ENCODE assay signal across 2 cellular contexts in the genomic region with DNA sequence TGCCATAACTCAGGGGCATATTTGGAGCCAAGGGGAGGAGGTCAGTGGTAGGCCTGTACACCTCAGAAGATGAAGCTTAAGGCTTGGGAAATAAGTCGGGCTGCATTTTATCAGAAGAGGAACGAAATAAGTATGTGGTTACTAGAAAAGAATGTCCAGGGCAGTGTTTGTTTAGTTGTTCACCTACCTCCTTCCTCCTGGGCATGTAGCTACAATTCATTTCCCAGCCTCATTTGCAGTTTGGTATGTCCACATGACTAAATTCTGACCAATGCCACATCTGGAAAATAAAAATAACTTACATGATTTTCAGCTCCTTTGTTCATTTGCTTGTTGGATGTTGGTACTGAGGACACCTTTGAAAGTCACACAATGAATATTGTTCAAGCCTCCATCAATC.
TF ChIP-seq lines count a peak whose summit lies in the region.

No MANE protein-coding gene starts in this region.

TF ChIP-seq in SK-N-SH, 30 proteins besides CTCF, POLR2A, EP300 and RAD21 (continued from another document):
- no peak for TF ChIP-seq RXRA (IDR thresholded peaks at IDR 0.05; ENCODE audit: borderline replicate concordance, low read depth)
- TF ChIP-seq, protein P1, sequence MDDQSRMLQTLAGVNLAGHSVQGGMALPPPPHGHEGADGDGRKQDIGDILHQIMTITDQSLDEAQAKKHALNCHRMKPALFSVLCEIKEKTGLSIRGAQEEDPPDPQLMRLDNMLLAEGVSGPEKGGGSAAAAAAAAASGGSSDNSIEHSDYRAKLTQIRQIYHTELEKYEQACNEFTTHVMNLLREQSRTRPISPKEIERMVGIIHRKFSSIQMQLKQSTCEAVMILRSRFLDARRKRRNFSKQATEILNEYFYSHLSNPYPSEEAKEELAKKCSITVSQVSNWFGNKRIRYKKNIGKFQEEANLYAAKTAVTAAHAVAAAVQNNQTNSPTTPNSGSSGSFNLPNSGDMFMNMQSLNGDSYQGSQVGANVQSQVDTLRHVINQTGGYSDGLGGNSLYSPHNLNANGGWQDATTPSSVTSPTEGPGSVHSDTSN (IDR thresholded peaks at IDR 0.05): no peak
- TF ChIP-seq, protein P2, sequence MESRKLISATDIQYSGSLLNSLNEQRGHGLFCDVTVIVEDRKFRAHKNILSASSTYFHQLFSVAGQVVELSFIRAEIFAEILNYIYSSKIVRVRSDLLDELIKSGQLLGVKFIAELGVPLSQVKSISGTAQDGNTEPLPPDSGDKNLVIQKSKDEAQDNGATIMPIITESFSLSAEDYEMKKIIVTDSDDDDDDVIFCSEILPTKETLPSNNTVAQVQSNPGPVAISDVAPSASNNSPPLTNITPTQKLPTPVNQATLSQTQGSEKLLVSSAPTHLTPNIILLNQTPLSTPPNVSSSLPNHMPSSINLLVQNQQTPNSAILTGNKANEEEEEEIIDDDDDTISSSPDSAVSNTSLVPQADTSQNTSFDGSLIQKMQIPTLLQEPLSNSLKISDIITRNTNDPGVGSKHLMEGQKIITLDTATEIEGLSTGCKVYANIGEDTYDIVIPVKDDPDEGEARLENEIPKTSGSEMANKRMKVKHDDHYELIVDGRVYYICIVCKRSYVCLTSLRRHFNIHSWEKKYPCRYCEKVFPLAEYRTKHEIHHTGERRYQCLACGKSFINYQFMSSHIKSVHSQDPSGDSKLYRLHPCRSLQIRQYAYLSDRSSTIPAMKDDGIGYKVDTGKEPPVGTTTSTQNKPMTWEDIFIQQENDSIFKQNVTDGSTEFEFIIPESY (IDR thresholded peaks at IDR 0.05; ENCODE audit: borderline replicate concordance, low read depth): no peak
- no peak for TF ChIP-seq SMC3 (IDR thresholded peaks at IDR 0.05; ENCODE audit: low read depth, low read length)
- no peak for TF ChIP-seq YY1 (IDR thresholded peaks at IDR 0.05; ENCODE audit: low read depth)
- TF ChIP-seq FOSL2 (IDR thresholded peaks at IDR 0.05; ENCODE audit: borderline replicate concordance, low read depth): no peak
- TF ChIP-seq MAX (IDR thresholded peaks at IDR 0.05; ENCODE audit: low read depth): no peak
TF ChIP-seq in SK-N-SH: peak in this region for 0.

TF ChIP-seq in SK-N-SH treated with all-trans-retinoic acid at 6 μM for 48 hours, 23 proteins besides CTCF, POLR2A, EP300 and RAD21 (continued from another document):
- TF ChIP-seq, protein P3, sequence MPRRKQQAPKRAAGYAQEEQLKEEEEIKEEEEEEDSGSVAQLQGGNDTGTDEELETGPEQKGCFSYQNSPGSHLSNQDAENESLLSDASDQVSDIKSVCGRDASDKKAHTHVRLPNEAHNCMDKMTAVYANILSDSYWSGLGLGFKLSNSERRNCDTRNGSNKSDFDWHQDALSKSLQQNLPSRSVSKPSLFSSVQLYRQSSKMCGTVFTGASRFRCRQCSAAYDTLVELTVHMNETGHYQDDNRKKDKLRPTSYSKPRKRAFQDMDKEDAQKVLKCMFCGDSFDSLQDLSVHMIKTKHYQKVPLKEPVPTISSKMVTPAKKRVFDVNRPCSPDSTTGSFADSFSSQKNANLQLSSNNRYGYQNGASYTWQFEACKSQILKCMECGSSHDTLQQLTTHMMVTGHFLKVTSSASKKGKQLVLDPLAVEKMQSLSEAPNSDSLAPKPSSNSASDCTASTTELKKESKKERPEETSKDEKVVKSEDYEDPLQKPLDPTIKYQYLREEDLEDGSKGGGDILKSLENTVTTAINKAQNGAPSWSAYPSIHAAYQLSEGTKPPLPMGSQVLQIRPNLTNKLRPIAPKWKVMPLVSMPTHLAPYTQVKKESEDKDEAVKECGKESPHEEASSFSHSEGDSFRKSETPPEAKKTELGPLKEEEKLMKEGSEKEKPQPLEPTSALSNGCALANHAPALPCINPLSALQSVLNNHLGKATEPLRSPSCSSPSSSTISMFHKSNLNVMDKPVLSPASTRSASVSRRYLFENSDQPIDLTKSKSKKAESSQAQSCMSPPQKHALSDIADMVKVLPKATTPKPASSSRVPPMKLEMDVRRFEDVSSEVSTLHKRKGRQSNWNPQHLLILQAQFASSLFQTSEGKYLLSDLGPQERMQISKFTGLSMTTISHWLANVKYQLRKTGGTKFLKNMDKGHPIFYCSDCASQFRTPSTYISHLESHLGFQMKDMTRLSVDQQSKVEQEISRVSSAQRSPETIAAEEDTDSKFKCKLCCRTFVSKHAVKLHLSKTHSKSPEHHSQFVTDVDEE (CRISPR knock-in tag; IDR thresholded peaks at IDR 0.05): no peak
- no peak for TF ChIP-seq ZNF565 (CRISPR knock-in tag; conservative IDR thresholded peaks at IDR 0.05; ENCODE audit: low read depth)
- no peak for TF ChIP-seq SNAI2 (CRISPR knock-in tag; IDR thresholded peaks at IDR 0.05)
- TF ChIP-seq CREB5 (CRISPR knock-in tag; IDR thresholded peaks at IDR 0.05; ENCODE audit: low read depth): no peak
- TF ChIP-seq OSR1 (CRISPR knock-in tag; IDR thresholded peaks at IDR 0.05): no peak
- no peak for TF ChIP-seq TOX (CRISPR knock-in tag; IDR thresholded peaks at IDR 0.05; ENCODE audit: borderline replicate concordance)
- no peak for TF ChIP-seq ZFP3 (CRISPR knock-in tag; IDR thresholded peaks at IDR 0.05)
- no peak for TF ChIP-seq POU6F1 (CRISPR knock-in tag; IDR thresholded peaks at IDR 0.05; ENCODE audit: borderline replicate concordance, low read depth)
- TF ChIP-seq RARB (CRISPR knock-in tag; IDR thresholded peaks at IDR 0.05): no peak
- no peak for TF ChIP-seq PATZ1 (CRISPR knock-in tag; IDR thresholded peaks at IDR 0.05; ENCODE audit: borderline replicate concordance)
- no peak for TF ChIP-seq GLIS3 (CRISPR knock-in tag; IDR thresholded peaks at IDR 0.05)
- no peak for TF ChIP-seq CSRNP3 (CRISPR knock-in tag; IDR thresholded peaks at IDR 0.05)
- no peak for TF ChIP-seq ZFP30 (CRISPR knock-in tag; IDR thresholded peaks at IDR 0.05)
- no peak for TF ChIP-seq ESRRG (CRISPR knock-in tag; IDR thresholded peaks at IDR 0.05)
